13 cellular contexts compared by ENCODE assay signal in genomic region chr6:159390384-159390783, GRCh38.
"Had no signal": no experiment of that assay in that cellular context is flagged by ENCODE, and none has a peak within 500 bp of the region (broad histone marks: within the 10 kb centered on the region; RNA-seq: fewer than 3 reads in every experiment).

No MANE protein-coding gene starts in this region.

- H3K27ac ChIP-seq: brain microvascular endothelial cell, foreskin keratinocyte, pancreas, SK-N-MC, transverse colon had no signal

- H3K4me1 Mint-ChIP-seq: activated T-helper 17 cell treated with anti-CD3 and anti-CD28 coated beads, Interleukin-2, amount 50 U/mL, for 72 hours had no signal

- FAIRE-seq: islet of Langerhans, pancreas had no signal

- H3K9me3 Mint-ChIP-seq: activated T-helper 17 cell treated with anti-CD3 and anti-CD28 coated beads, Interleukin-2, amount 50 U/mL, for 72 hours had no signal

- H3K4me1 ChIP-seq: foreskin keratinocyte, pancreas had no signal

- H3K36me3 ChIP-seq: brain microvascular endothelial cell, pancreas, transverse colon had no signal

- H3K9me3 ChIP-seq: pancreas, transverse colon had no signal

- H3K27me3 ChIP-seq: brain microvascular endothelial cell, foreskin keratinocyte, pancreas, transverse colon had no signal

- H3K4me3 Mint-ChIP-seq: activated naive CD4-positive, alpha-beta T cell treated with anti-CD3 and anti-CD28 coated beads for 36 hours; activated T-helper 17 cell treated with anti-CD3 and anti-CD28 coated beads, Interleukin-2, amount 50 U/mL, for 72 hours; endodermal cell had no signal

- H3K27ac Mint-ChIP-seq: activated naive CD4-positive, alpha-beta T cell treated with anti-CD3 and anti-CD28 coated beads for 36 hours; activated T-helper 17 cell treated with anti-CD3 and anti-CD28 coated beads, Interleukin-2, amount 50 U/mL, for 72 hours; endodermal cell had no signal

- H3K4me3 ChIP-seq: pancreas, SK-N-MC, transverse colon had no signal

- ATAC-seq: activated T-helper 17 cell treated with anti-CD3 and anti-CD28 coated beads, Interleukin-2, amount 50 U/mL, for 72 hours; foreskin keratinocyte had no signal

- DNase-seq: activated CD4-positive, alpha-beta T cell treated with anti-CD3 and anti-CD28 coated beads for 48 hours; activated naive CD4-positive, alpha-beta T cell treated with anti-CD3 and anti-CD28 coated beads for 36 hours; brain microvascular endothelial cell; endodermal cell; erythroblast; foreskin keratinocyte; head of caudate nucleus; pancreas; T-helper 1 cell; transverse colon had no signal
